35 cellular contexts compared by ENCODE assay signal in the genomic region with DNA sequence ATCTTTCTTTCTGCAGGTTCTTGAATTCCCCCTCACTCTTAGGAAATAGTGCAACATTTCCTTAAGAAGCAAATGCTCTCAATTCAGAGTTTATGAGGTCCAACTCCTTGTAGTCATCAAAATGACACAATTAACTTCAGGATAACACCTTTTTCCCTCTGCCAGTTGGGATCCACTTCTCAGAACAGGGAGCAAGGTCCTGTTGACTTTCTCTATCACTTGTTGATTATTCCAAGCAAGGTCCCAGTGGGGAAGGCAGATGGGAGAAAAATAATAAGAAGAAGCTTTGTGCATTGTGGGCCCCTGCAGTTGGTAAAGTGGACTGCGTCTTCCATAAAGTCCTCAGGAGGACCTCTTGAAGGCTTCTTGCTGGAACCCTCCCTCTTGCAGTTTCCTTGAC.
"Had no signal": no experiment of that assay in that cellular context is flagged by ENCODE, and none has a peak within 500 bp of the region (broad histone marks: within the 10 kb centered on the region; RNA-seq: fewer than 3 reads in every experiment).

No MANE protein-coding gene starts in this region.

- H3K9me3 Mint-ChIP-seq: T-helper 2 cell treated with Interferon-gamma antibody and Interleukin-4, amounts not matched to agents 5 μg/mL and 100 μg/mL, for 36 hours had no signal

- H3K4me3 ChIP-seq: adrenal gland, ascending aorta, cardiac muscle cell had no signal

- H3K36me3 Mint-ChIP-seq: activated CD4-positive, alpha-beta memory T cell treated with anti-CD3 and anti-CD28 coated beads for 36 hours; activated naive CD8-positive, alpha-beta T cell treated with anti-CD3 and anti-CD28 coated beads for 36 hours; brain; T-cell had no signal

- H3K4me1 ChIP-seq: adrenal gland, ascending aorta had no signal

- H3K36me3 ChIP-seq: adrenal gland, ascending aorta, cardiac muscle cell had no signal

- ATAC-seq: activated CD8-positive, alpha-beta T cell treated with anti-CD3 and anti-CD28 coated beads for 36 hours; activated naive CD4-positive, alpha-beta T cell treated with anti-CD3 and anti-CD28 coated beads, Interleukin-2, amount 50 U/mL, for 72 hours; activated T-cell treated with anti-CD3 and anti-CD28 coated beads, Interleukin-2, amount 50 U/mL, for 4 hours; activated T-cell treated with anti-CD3 and anti-CD28 coated beads, Interleukin-2, amount 50 U/mL, for 72 hours; activated T-helper 17 cell treated with anti-CD3 and anti-CD28 coated beads, Interleukin-2, amount 50 U/mL, for 72 hours; T-cell; T-helper 17 cell had no signal

- H3K27me3 Mint-ChIP-seq: activated B cell treated with CpG ODN at 0.5 μM for 24 hours; activated CD4-positive, alpha-beta memory T cell treated with anti-CD3 and anti-CD28 coated beads for 36 hours; activated CD4-positive, alpha-beta T cell treated with anti-CD3 and anti-CD28 coated beads, Interleukin-2, amount 10 ng/mL, durations not matched to agents 24 days and 14 days; activated CD8-positive, alpha-beta T cell treated with anti-CD3 and anti-CD28 coated beads for 36 hours; brain; central memory CD8-positive, alpha-beta T cell; T-cell had no signal

- H3K27me3 ChIP-seq: adrenal gland, ascending aorta, cardiac muscle cell had no signal

- H3K4me1 Mint-ChIP-seq: activated B cell treated with CpG ODN at 0.5 μM for 24 hours; activated CD4-positive, alpha-beta T cell treated with anti-CD3 and anti-CD28 coated beads, Interleukin-2, amount 10 ng/mL, durations not matched to agents 24 days and 14 days; activated naive CD8-positive, alpha-beta T cell treated with anti-CD3 and anti-CD28 coated beads for 36 hours; activated T-helper 17 cell treated with anti-CD3 and anti-CD28 coated beads, Interleukin-2, amount 50 U/mL, for 72 hours; central memory CD8-positive, alpha-beta T cell; T-cell; T-helper 17 cell had no signal

- H3K27ac ChIP-seq: adrenal gland, ascending aorta, cardiac muscle cell, VCaP had no signal

- H3K4me3 Mint-ChIP-seq: activated B cell treated with CpG ODN at 0.5 μM for 24 hours; activated CD4-positive, alpha-beta memory T cell treated with anti-CD3 and anti-CD28 coated beads for 36 hours; activated CD4-positive, alpha-beta T cell treated with anti-CD3 and anti-CD28 coated beads, Interleukin-2, amount 10 ng/mL, durations not matched to agents 24 days and 14 days; activated CD8-positive, alpha-beta T cell treated with anti-CD3 and anti-CD28 coated beads for 36 hours; activated naive CD4-positive, alpha-beta T cell treated with anti-CD3 and anti-CD28 coated beads for 36 hours; activated naive CD8-positive, alpha-beta T cell treated with anti-CD3 and anti-CD28 coated beads for 36 hours; activated T-cell treated with anti-CD3 and anti-CD28 coated beads, Interleukin-2, amount 50 U/mL, for 4 hours; activated T-cell treated with anti-CD3 and anti-CD28 coated beads, Interleukin-2, amount 50 U/mL, for 72 hours; activated T-helper 1 cell treated with anti-CD3 and anti-CD28 coated beads, Interleukin-12 subunit alpha, Interleukin-12 subunit beta, Interleukin-2, Interleukin-4 antibody, amounts not matched to agents 30 ng/mL and 10 ng/mL and 1 ng/mL, durations not matched to agents 14 hours and 24 hours and 36 hours; activated T-helper 17 cell treated with anti-CD3 and anti-CD28 coated beads, Interleukin-2, amount 50 U/mL, for 72 hours; brain; central memory CD8-positive, alpha-beta T cell; T-cell; T-helper 17 cell; T-helper 2 cell treated with Interferon-gamma antibody and Interleukin-4, amounts not matched to agents 5 μg/mL and 100 μg/mL, for 36 hours had no signal

- DNase-seq: activated B cell treated with CpG ODN at 0.5 μM for 24 hours; activated CD4-positive, alpha-beta memory T cell treated with anti-CD3 and anti-CD28 coated beads for 36 hours; activated CD4-positive, alpha-beta T cell treated with anti-CD3 and anti-CD28 coated beads for 4 hours; activated CD4-positive, alpha-beta T cell treated with anti-CD3 and anti-CD28 coated beads, Interleukin-2, amount 10 ng/mL, durations not matched to agents 24 days and 14 days; activated CD4-positive, alpha-beta T cell treated with anti-CD3 and anti-CD28 coated beads, Interleukin-2, amount 50 U/mL, for 1 hour; activated CD4-positive, alpha-beta T cell treated with anti-CD3 and anti-CD28 coated beads, Interleukin-2, amount 50 U/mL, for 4 hours; activated CD4-positive, CD25-positive, alpha-beta regulatory T cell treated with anti-CD3 and anti-CD28 coated beads, Interleukin-2, amount 50 U/mL, for 72 hours; activated CD8-positive, alpha-beta memory T cell treated with anti-CD3 and anti-CD28 coated beads, Interleukin-2, amount 50 U/mL, for 4 hours; activated CD8-positive, alpha-beta T cell treated with anti-CD3 and anti-CD28 coated beads for 36 hours; activated effector memory CD4-positive, alpha-beta T cell treated with anti-CD3 and anti-CD28 coated beads, Interleukin-2, amount 50 U/mL, for 16 hours; activated gamma-delta T cell treated with Interleukin-2 at 50 U/mL for 16 hours; activated naive CD4-positive, alpha-beta T cell; activated naive CD4-positive, alpha-beta T cell treated with anti-CD3 and anti-CD28 coated beads for 36 hours; activated naive CD4-positive, alpha-beta T cell treated with anti-CD3 and anti-CD28 coated beads, Interleukin-2, amount 50 U/mL, for 16 hours; activated naive CD8-positive, alpha-beta T cell treated with anti-CD3 and anti-CD28 coated beads for 36 hours; activated T-cell treated with anti-CD3 and anti-CD28 coated beads for 4 hours; activated T-cell treated with anti-CD3 and anti-CD28 coated beads, Interleukin-2, amount 50 U/mL, for 1 hour; activated T-cell treated with anti-CD3 and anti-CD28 coated beads, Interleukin-2, amount 50 U/mL, for 4 hours; activated T-cell treated with anti-CD3 and anti-CD28 coated beads, Interleukin-2, amount 50 U/mL, for 72 hours; adrenal gland; amniotic stem cell; caudate nucleus; cerebellar nuclear complex; T-cell; T-helper 17 cell; T-helper 9 cell had no signal

- H3K27ac Mint-ChIP-seq: activated B cell treated with CpG ODN at 0.5 μM for 24 hours; activated CD4-positive, alpha-beta memory T cell treated with anti-CD3 and anti-CD28 coated beads for 36 hours; activated CD4-positive, alpha-beta T cell treated with anti-CD3 and anti-CD28 coated beads, Interleukin-2, amount 10 ng/mL, durations not matched to agents 24 days and 14 days; activated CD8-positive, alpha-beta T cell treated with anti-CD3 and anti-CD28 coated beads for 36 hours; activated naive CD4-positive, alpha-beta T cell treated with anti-CD3 and anti-CD28 coated beads for 36 hours; activated naive CD4-positive, alpha-beta T cell treated with anti-CD3 and anti-CD28 coated beads, Interleukin-2, amount 50 U/mL, for 72 hours; activated naive CD8-positive, alpha-beta T cell treated with anti-CD3 and anti-CD28 coated beads for 36 hours; activated T-cell treated with anti-CD3 and anti-CD28 coated beads, Interleukin-2, amount 50 U/mL, for 72 hours; activated T-helper 1 cell treated with anti-CD3 and anti-CD28 coated beads, Interleukin-12 subunit alpha, Interleukin-12 subunit beta, Interleukin-2, Interleukin-4 antibody, amounts not matched to agents 30 ng/mL and 10 ng/mL and 1 ng/mL, durations not matched to agents 14 hours and 24 hours and 36 hours; activated T-helper 17 cell treated with anti-CD3 and anti-CD28 coated beads, Interleukin-2, amount 50 U/mL, for 72 hours; brain; T-cell; T-helper 17 cell; T-helper 2 cell treated with Interferon-gamma antibody and Interleukin-4, amounts not matched to agents 5 μg/mL and 100 μg/mL, for 36 hours had no signal
